1 cellular context compared by ENCODE assay signal in genomic region chr19:18173572-18174294, GRCh38.
A peak's percentile ranks its signal among the peaks of the same experiment; 100 is the strongest.
TF ChIP-seq lines count a peak whose summit lies in the region.

Gene IFI30, plus strand, starts transcription at chr19:18173813. Its CDS starts 29 bp downstream, at chr19:18173842.

TF ChIP-seq in GM12878, 131 proteins besides CTCF, POLR2A, EP300 and RAD21 (continued from another document):
- no peak for TF ChIP-seq IRF5 (IDR thresholded peaks at IDR 0.05; ENCODE audit: borderline replicate concordance)
- no peak for TF ChIP-seq NFYA (IDR thresholded peaks at IDR 0.05; ENCODE audit: borderline replicate concordance, low read depth, low read length)
- no peak; the same call in 1 of the 2 replicates for TF ChIP-seq NFXL1 (IDR thresholded peaks at IDR 0.05; ENCODE audit: borderline replicate concordance)
- TF ChIP-seq TAF1 (IDR thresholded peaks at IDR 0.05; ENCODE audit: borderline replicate concordance, low read depth, low read length): peak; percentile 75; the same call in 1 of the 2 replicates
- 0 out of 2 replicates have a peak, but pooled peaks have one; percentile 89 for TF ChIP-seq HDGF (IDR thresholded peaks at IDR 0.05)
- TF ChIP-seq STAT3 (IDR thresholded peaks at IDR 0.05; ENCODE audit: low read depth, low read length): peak; percentile 19; the same call in 1 of the 2 replicates
- TF ChIP-seq NBN (IDR thresholded peaks at IDR 0.05): peak; percentile 52; the same call in 1 of the 2 replicates
- peak; percentile 98 for TF ChIP-seq POLR2AphosphoS5 (IDR thresholded peaks at IDR 0.05; ENCODE audit: low read length)
- no peak for TF ChIP-seq ATF2 (IDR thresholded peaks at IDR 0.05; ENCODE audit: low read length)
- peak; percentile 76; the same call in 1 of the 2 replicates for TF ChIP-seq GATAD2B (conservative IDR thresholded peaks at IDR 0.05; ENCODE audit: low read depth)
- TF ChIP-seq LARP7 (IDR thresholded peaks at IDR 0.05): peak; percentile 57; the same call in 1 of the 2 replicates
- peak; percentile 88; the same call in 1 of the 2 replicates for TF ChIP-seq SMAD5 (IDR thresholded peaks at IDR 0.05; ENCODE audit: low read depth)
- no peak for TF ChIP-seq CHD4 (IDR thresholded peaks at IDR 0.05)
- 0 out of 2 replicates have a peak, but pooled peaks have one; percentile 34 for TF ChIP-seq PKNOX1 (IDR thresholded peaks at IDR 0.05)
- TF ChIP-seq MLLT1 (IDR thresholded peaks at IDR 0.05): no peak; the same call in 1 of the 2 replicates
- TF ChIP-seq IRF3 (IDR thresholded peaks at IDR 0.05): peak; percentile 23; the same call in 1 of the 2 replicates
- TF ChIP-seq SIX5 (IDR thresholded peaks at IDR 0.05; ENCODE audit: low read depth, low read length, severe bottlenecking): no peak
- peak; percentile 55; the same call in 1 of the 2 replicates for TF ChIP-seq EED (IDR thresholded peaks at IDR 0.05; ENCODE audit: low read depth)
- TF ChIP-seq MAX (IDR thresholded peaks at IDR 0.05; ENCODE audit: low read depth, low read length): peak; percentile 86
- peak; percentile 77; the same call in 1 of the 2 replicates for TF ChIP-seq CHD2 (IDR thresholded peaks at IDR 0.05; ENCODE audit: borderline replicate concordance, low read depth, low read length)
- peak; percentile 86 for TF ChIP-seq USF1 (IDR thresholded peaks at IDR 0.05; ENCODE audit: borderline replicate concordance, extremely low read length, insufficient read depth, low read depth, low read length)
- TF ChIP-seq TCF3 (IDR thresholded peaks at IDR 0.05; ENCODE audit: borderline replicate concordance, insufficient read depth, low read depth, low read length): peak; percentile 91
- TF ChIP-seq ZNF24 (IDR thresholded peaks at IDR 0.05): peak; percentile 74; the same call in 1 of the 2 replicates
- TF ChIP-seq JUND (IDR thresholded peaks at IDR 0.05; ENCODE audit: low read depth, low read length): no peak
- TF ChIP-seq MTA2 (IDR thresholded peaks at IDR 0.05; ENCODE audit: low read depth): peak; percentile 66; the same call in 1 of the 2 replicates
- TF ChIP-seq DPF2 (IDR thresholded peaks at IDR 0.05): peak; percentile 74
- TF ChIP-seq ZNF207 (IDR thresholded peaks at IDR 0.05; ENCODE audit: borderline replicate concordance): no peak
- no peak; the same call in none of the 2 replicates for TF ChIP-seq NR2F1 (conservative IDR thresholded peaks at IDR 0.05)
- TF ChIP-seq ZBED1 (IDR thresholded peaks at IDR 0.05; ENCODE audit: borderline replicate concordance): no peak; the same call in 1 of the 2 replicates
- 0 out of 2 replicates have a peak, but pooled peaks have one; percentile 8 for TF ChIP-seq TBL1XR1 (IDR thresholded peaks at IDR 0.05; ENCODE audit: low read depth, low read length)
- TF ChIP-seq SP1 (IDR thresholded peaks at IDR 0.05; ENCODE audit: low read depth, low read length): peak; percentile 56
- TF ChIP-seq CREB1 (IDR thresholded peaks at IDR 0.05; ENCODE audit: low read depth): no peak
- TF ChIP-seq RELB (IDR thresholded peaks at IDR 0.05; ENCODE audit: low read depth): peak; percentile 38; the same call in 1 of the 2 replicates
